In the genomic region with DNA sequence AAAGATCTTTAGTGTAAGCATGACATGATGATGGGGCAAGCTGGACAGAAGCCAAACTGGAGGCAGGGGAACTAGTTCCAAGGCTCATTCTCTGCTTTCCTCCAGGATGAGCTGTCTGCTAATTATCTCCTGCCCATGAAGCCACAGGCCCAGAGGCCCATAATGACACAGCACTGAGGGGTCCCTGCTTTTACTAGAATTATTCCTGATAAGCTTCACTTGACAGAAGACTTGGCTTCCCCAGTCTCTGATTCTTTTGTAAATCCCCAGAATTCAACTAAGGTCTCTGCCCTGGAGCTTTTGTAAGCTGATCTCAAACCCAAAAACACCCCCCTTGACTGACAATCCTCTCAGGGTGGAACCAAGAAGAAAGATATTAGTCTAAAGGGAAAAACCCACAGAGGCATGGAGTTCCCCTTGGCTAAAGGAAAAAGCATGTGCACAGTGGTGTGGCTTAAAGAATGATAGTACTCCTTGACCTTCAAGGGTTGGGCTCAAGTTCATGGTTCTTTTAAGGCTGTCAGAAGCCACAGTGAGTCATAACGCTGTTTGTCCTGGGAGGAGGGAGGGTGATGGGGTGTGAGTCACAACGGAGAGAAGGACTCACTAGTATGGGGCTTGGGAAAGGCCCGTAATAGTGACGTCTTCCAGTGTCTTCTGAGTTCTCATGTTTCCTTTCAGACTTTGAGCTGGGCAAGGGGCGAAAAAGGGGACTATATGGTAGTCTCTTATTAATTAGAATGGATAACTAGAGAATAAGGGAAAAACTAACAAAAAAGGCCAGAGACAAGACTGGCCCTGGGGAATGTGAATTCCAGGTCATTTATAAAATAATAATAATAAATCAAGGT, we compare ENCODE assay signal across 8 cellular contexts.
DNase-seq lines count a peak whose midpoint lies in the region; ATAC-seq and TF ChIP-seq lines count a peak whose summit lies in the region.

No MANE protein-coding gene starts in this region.

- no peak overlapping the region for H4K8ac ChIP-seq in neuronal stem cell (ENCODE audit: low read depth, low read length)

- H2AFZ ChIP-seq in neuronal stem cell (ENCODE audit: low read length), result no peak overlapping the region

- H3K23ac ChIP-seq in neuronal stem cell (ENCODE audit: low read depth, low read length, poor library complexity), result no peak overlapping the region

- H3K36me3 Mint-ChIP-seq in memory B cell, result no peaks in the 10 kb centered on the region

- H3K9me3 Mint-ChIP-seq in memory B cell, result no peaks in the 10 kb centered on the region

- no peak overlapping the region for H2AK5ac ChIP-seq in neuronal stem cell (ENCODE audit: low read depth, low read length)

- peaks cover 0 to 15% of the 10 kb centered on the region in 2 donors for H3K4me1 ChIP-seq in adrenal gland (replicated peaks in 1 of 2)
- H3K4me1 ChIP-seq in neuronal stem cell (ENCODE audit: control insufficient read depth in 2 of 2, insufficient read depth in 1 of 2, low read depth in 1 of 2, low read length in 2 of 2), result peaks cover 0 to 1% of the 10 kb centered on the region in 2 donors

- ATAC-seq in GM18511 (IDR thresholded peaks at IDR 0.05; ENCODE audit: unreplicated experiment) (peak; percentile 98), HG02642 (IDR thresholded peaks at IDR 0.05; ENCODE audit: poor library complexity, unreplicated experiment) (peak; percentile 98), memory B cell (ENCODE audit: low read depth) (peak; percentile 44)

- no peak overlapping the region for H2BK15ac ChIP-seq in neuronal stem cell (ENCODE audit: low read length)

- H4K91ac ChIP-seq in neuronal stem cell (ENCODE audit: low read depth, low read length, poor library complexity), result no peak overlapping the region

- no peak overlapping the region for H3K9ac ChIP-seq in neuronal stem cell (ENCODE audit: low read depth, low read length, poor library complexity)

- H3K36me3 ChIP-seq in adrenal gland (replicated peaks in 1 of 2) (no peaks in the 10 kb centered on the region), neuronal stem cell (replicated peaks in 1 of 2; ENCODE audit: control insufficient read depth in 2 of 2, insufficient read depth in 2 of 2, low read length in 2 of 2) (no peaks in the 10 kb centered on the region)

- TF ChIP-seq POLR2A in adrenal gland (IDR thresholded peaks at IDR 0.05), result no peak

- peaks cover 4% of the 10 kb centered on the region for H3K27me3 Mint-ChIP-seq in memory B cell

- H2BK12ac ChIP-seq in neuronal stem cell (ENCODE audit: low read length), result no peak overlapping the region

- DNase-seq in NOMO-1 treated with DMSO at 0.1 percent for 48 hours (lab: John Stamatoyannopoulos, UW; ENCODE audit: unreplicated experiment), result peak; percentile 84
- DNase-seq in adrenal gland, result peak; percentile 83 to 93 (median 91)
- no peak for DNase-seq in memory B cell (ENCODE audit: low spot score in 2 of 2)
- peak; percentile 100 for DNase-seq in stromal cell of bone marrow (ENCODE audit: low read depth)
- no peak for DNase-seq in neuronal stem cell (ENCODE audit: low spot score)
- no peak for DNase-seq in NCI-H526 (lab: John Stamatoyannopoulos, UW)

- no peak overlapping the region for H3K4me2 ChIP-seq in neuronal stem cell (ENCODE audit: insufficient read depth, low read length, poor library complexity, severe bottlenecking)

- intact Hi-C loops in adrenal gland (cut with DNase I), result no loop called here

- H3K18ac ChIP-seq in neuronal stem cell (ENCODE audit: low read length), result no peak overlapping the region

- no peak overlapping the region for H3K4ac ChIP-seq in neuronal stem cell (ENCODE audit: low read length)

- no peak for TF ChIP-seq CTCF in adrenal gland (IDR thresholded peaks at IDR 0.05)

- H3K27ac Mint-ChIP-seq in memory B cell, result no peak overlapping the region

- H3K27ac ChIP-seq in adrenal gland, result peak overlapping the region in 4 of 5 donors; percentile 8 to 65 (median 44)
- H3K27ac ChIP-seq in neuronal stem cell (replicated peaks; ENCODE audit: low read length), result no peak overlapping the region

- no peaks in the 10 kb centered on the region for H3K9me3 ChIP-seq in adrenal gland (replicated peaks in 1 of 3)
- no peaks in the 10 kb centered on the region for H3K9me3 ChIP-seq in neuronal stem cell (replicated peaks in 1 of 2; ENCODE audit: control insufficient read depth in 2 of 2, insufficient read depth in 1 of 2, low read depth in 1 of 2, low read length in 2 of 2)

- peaks cover 2% of the 10 kb centered on the region for H3K4me1 Mint-ChIP-seq in memory B cell

- no peak overlapping the region for H2BK120ac ChIP-seq in neuronal stem cell (ENCODE audit: low read depth, low read length)

- no peak overlapping the region for H3K14ac ChIP-seq in neuronal stem cell (ENCODE audit: low read length)

- 24 to 33% (median 27%) methylated on average over 5 of the region's 5 CpGs for WGBS in adrenal gland, 4 donors
- WGBS in neuronal stem cell (ENCODE audit: extremely low coverage in 2 of 2, insufficient read length in 2 of 2, insufficient replicate concordance in 1 of 2), 2 donors, result no CpG with 5 or more reads among the region's 5 CpGs

- H3K27me3 ChIP-seq in adrenal gland (no peaks in the 10 kb centered on the region), neuronal stem cell (ENCODE audit: control insufficient read depth in 3 of 3, insufficient read depth in 3 of 3, low read depth in 1 of 3, low read length in 3 of 3) (peaks cover 0 to 3% (median 0%) of the 10 kb centered on the region in 3 experiments)

- H3K4me3 ChIP-seq in adrenal gland, result no peak overlapping the region
- H3K4me3 ChIP-seq in neuronal stem cell (ENCODE audit: low read length in 2 of 2), result no peak overlapping the region

- H3K79me1 ChIP-seq in neuronal stem cell (ENCODE audit: low read depth, low read length), result no peaks in the 10 kb centered on the region

- H2BK5ac ChIP-seq in neuronal stem cell (ENCODE audit: low read length), result no peak overlapping the region

- H3K4me3 Mint-ChIP-seq in memory B cell, result no peak overlapping the region

Comparison
In these comparisons a context has a peak if more than half of its experiments do, and no peak if none do; other contexts are left out.
1. ATAC-seq: peak in every context shown above with its lines; median percentile 98 in GM18511; 98 in HG02642; 44 in memory B cell.
2. DNase-seq: peak in NOMO-1 treated with DMSO at 0.1 percent for 48 hours (single experiment), adrenal gland (7 of 7) and stromal cell of bone marrow (single experiment); none in memory B cell (0 of 2), neuronal stem cell (single experiment) and NCI-H526 (0 of 2).